Comparison of ENCODE assay signal across 21 cellular contexts in genomic region chr7:120320218-120320961, GRCh38. TPM values are rescaled to one million over a fixed set of nuclear protein-coding genes. Genes with fewer than 3 reads are reported as not detected.
A peak's percentile ranks its signal among the peaks of the same experiment; 100 is the strongest.
DNase-seq lines count a peak whose midpoint lies in the region; ATAC-seq lines count a peak whose summit lies in the region.
"Had no signal": no experiment of that assay in that cellular context is flagged by ENCODE, and none has a peak within 500 bp of the region (broad histone marks: within the 10 kb centered on the region; RNA-seq: fewer than 3 reads in every experiment).

No MANE protein-coding gene starts in this region.

- ATAC-seq in GM18511 (IDR thresholded peaks at IDR 0.05; ENCODE audit: unreplicated experiment) (peak; percentile 73), HG03135 (IDR thresholded peaks at IDR 0.05; ENCODE audit: unreplicated experiment) (peak; percentile 57), GM21360 (IDR thresholded peaks at IDR 0.05; ENCODE audit: unreplicated experiment) (no peak)
- ATAC-seq: A549, T-cell had no signal

- DNase-seq in dermis blood vessel endothelial cell (peak; percentile 12), NCI-H446 (lab: John Stamatoyannopoulos, UW) (no peak)
- DNase-seq in stimulated activated CD4-positive, alpha-beta T cell treated with anti-CD3 and anti-CD28 coated beads, Interleukin-4, amount 100 ng/mL, for 1 hour, result no peak
- no peak for DNase-seq in activated CD4-positive, alpha-beta T cell treated with anti-CD3 and anti-CD28 coated beads, Interleukin-2, amount 50 U/mL, for 48 hours
- DNase-seq: BE2C, EL, GF-D8, GOT3, NCI-H1092 treated with DMSO at 0.1 percent for 48 hours, NCI-H146, NCI-H2029, NCI-H226, NCI-H524, NCI-H82, SJCRH30, T-cell had no signal

RNA-seq across cellular contexts. Expression of gene KCND2, which starts 47.4 kb away (rescaled TPM):
- total RNA-seq in dermis blood vessel endothelial cell, result 0.14 and 0.17 TPM in 2 replicates
- total RNA-seq: OCI-LY7, SJCRH30, T-cell had no signal
